In the genomic region with DNA sequence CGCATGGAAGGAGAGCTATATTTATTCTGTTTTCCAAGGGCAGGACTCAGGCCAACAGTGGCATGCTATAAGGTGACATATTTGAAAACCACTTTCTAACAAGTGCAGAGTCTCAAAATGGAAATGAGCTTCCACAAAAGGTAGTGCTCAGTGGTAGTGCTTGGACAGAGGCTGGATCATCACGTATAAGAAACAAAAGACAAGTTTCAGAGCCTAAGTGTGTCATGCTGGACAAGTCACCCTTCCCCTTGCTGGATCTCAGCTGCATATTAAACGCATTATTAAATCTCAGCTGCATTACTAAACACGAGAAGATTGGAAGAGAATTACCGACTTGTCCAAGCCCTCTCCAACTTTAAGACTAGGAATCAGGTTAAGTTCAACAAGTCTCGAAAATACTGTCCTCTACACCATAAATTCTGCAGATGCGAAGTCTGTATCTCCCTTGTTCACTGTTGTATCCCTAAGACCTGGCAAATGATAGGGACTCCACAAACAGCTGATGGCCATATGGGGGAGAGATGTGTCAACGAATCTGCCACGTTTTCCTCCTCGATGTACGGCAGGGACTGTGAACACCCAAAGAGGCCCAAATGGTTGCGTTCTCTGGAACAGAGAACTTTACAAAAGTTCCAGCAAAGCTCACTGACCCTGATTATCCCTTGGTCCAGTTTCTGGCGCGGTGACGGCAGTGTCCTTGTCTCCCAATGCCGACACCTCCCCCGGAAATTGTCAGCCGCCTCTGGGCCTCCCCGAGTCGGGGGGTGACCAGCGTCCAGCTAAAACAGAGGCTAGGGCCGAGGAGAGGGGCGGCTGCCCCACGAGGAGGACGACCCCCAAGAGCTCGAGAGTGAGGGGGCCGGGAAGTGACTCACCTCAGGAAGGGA, we compare ENCODE assay signal across 1 cellular context.
TF ChIP-seq lines count a peak whose summit lies in the region.

No MANE protein-coding gene starts in this region.

TF ChIP-seq in HepG2, 621 proteins besides CTCF, POLR2A, EP300 and RAD21 (continues in another document):
- TF ChIP-seq USF2 (IDR thresholded peaks at IDR 0.05; ENCODE audit: low read depth, low read length): no peak
- TF ChIP-seq USF2 (CRISPR knock-in tag; IDR thresholded peaks at IDR 0.05; ENCODE audit: borderline replicate concordance): peak; percentile 26; the same call in 1 of the 2 replicates
- no peak for TF ChIP-seq SP4 (CRISPR knock-in tag; IDR thresholded peaks at IDR 0.05)
- 0 out of 2 replicates have a peak, but pooled peaks have one; percentile 19 for TF ChIP-seq ZSCAN20 (CRISPR knock-in tag; IDR thresholded peaks at IDR 0.05; ENCODE audit: borderline replicate concordance)
- TF ChIP-seq ZNF12 (CRISPR knock-in tag; IDR thresholded peaks at IDR 0.05): no peak
- 0 out of 2 replicates have a peak, but pooled peaks have one; percentile 27 for TF ChIP-seq MZF1 (CRISPR knock-in tag; IDR thresholded peaks at IDR 0.05; ENCODE audit: borderline replicate concordance)
- no peak for TF ChIP-seq PRPF4 (IDR thresholded peaks at IDR 0.05; ENCODE audit: low read depth, low read length, poor library complexity, severe bottlenecking)
- no peak for TF ChIP-seq ZNF614 (CRISPR knock-in tag; IDR thresholded peaks at IDR 0.05; ENCODE audit: borderline replicate concordance)
- no peak for TF ChIP-seq ZNF503 (CRISPR knock-in tag; IDR thresholded peaks at IDR 0.05)
- no peak for TF ChIP-seq ZFP41 (CRISPR knock-in tag; IDR thresholded peaks at IDR 0.05; ENCODE audit: borderline replicate concordance)
- peak; percentile 61; the same call in 1 of the 2 replicates for TF ChIP-seq ZNF512 (CRISPR knock-in tag; IDR thresholded peaks at IDR 0.05)
- no peak for TF ChIP-seq ZNF644 (CRISPR knock-in tag; IDR thresholded peaks at IDR 0.05; ENCODE audit: low read depth)
- no peak; the same call in 1 of the 2 replicates for TF ChIP-seq ZNF704 (CRISPR knock-in tag; IDR thresholded peaks at IDR 0.05; ENCODE audit: borderline replicate concordance)
- no peak for TF ChIP-seq TERF1 (CRISPR knock-in tag; IDR thresholded peaks at IDR 0.05)
- no peak for TF ChIP-seq SMAD9 (CRISPR knock-in tag; IDR thresholded peaks at IDR 0.05)
- no peak for TF ChIP-seq ZSCAN12 (CRISPR knock-in tag; IDR thresholded peaks at IDR 0.05)
- TF ChIP-seq ZNF703 (CRISPR knock-in tag; IDR thresholded peaks at IDR 0.05; ENCODE audit: borderline replicate concordance): 0 out of 2 replicates have a peak, but pooled peaks have one; percentile 20
- TF ChIP-seq ZBTB46 (CRISPR knock-in tag; IDR thresholded peaks at IDR 0.05; ENCODE audit: borderline replicate concordance): no peak
- no peak for TF ChIP-seq RELA (CRISPR knock-in tag; IDR thresholded peaks at IDR 0.05)
- no peak for TF ChIP-seq NR0B2 (CRISPR knock-in tag; IDR thresholded peaks at IDR 0.05)
- TF ChIP-seq SALL1 (CRISPR knock-in tag; IDR thresholded peaks at IDR 0.05): no peak
- no peak for TF ChIP-seq ETV6 (CRISPR knock-in tag; conservative IDR thresholded peaks at IDR 0.05)
- TF ChIP-seq STAG1 (CRISPR knock-in tag; IDR thresholded peaks at IDR 0.05): no peak
- TF ChIP-seq ETS1 (CRISPR knock-in tag; IDR thresholded peaks at IDR 0.05): no peak
- TF ChIP-seq GMEB1 (CRISPR knock-in tag; IDR thresholded peaks at IDR 0.05; ENCODE audit: borderline replicate concordance): no peak
- TF ChIP-seq JARID2 (CRISPR knock-in tag; IDR thresholded peaks at IDR 0.05; ENCODE audit: insufficient replicate concordance): no peak
- TF ChIP-seq TEAD3 (CRISPR knock-in tag; optimal IDR thresholded peaks at IDR 0.05; ENCODE audit: borderline replicate concordance): no peak
- TF ChIP-seq, protein P1, sequence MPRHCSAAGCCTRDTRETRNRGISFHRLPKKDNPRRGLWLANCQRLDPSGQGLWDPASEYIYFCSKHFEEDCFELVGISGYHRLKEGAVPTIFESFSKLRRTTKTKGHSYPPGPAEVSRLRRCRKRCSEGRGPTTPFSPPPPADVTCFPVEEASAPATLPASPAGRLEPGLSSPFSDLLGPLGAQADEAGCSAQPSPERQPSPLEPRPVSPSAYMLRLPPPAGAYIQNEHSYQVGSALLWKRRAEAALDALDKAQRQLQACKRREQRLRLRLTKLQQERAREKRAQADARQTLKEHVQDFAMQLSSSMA (CRISPR knock-in tag; IDR thresholded peaks at IDR 0.05): no peak
- TF ChIP-seq SRY (CRISPR knock-in tag; IDR thresholded peaks at IDR 0.05): no peak
- TF ChIP-seq THAP9 (CRISPR knock-in tag; IDR thresholded peaks at IDR 0.05; ENCODE audit: borderline replicate concordance): no peak
